In the genomic region with DNA sequence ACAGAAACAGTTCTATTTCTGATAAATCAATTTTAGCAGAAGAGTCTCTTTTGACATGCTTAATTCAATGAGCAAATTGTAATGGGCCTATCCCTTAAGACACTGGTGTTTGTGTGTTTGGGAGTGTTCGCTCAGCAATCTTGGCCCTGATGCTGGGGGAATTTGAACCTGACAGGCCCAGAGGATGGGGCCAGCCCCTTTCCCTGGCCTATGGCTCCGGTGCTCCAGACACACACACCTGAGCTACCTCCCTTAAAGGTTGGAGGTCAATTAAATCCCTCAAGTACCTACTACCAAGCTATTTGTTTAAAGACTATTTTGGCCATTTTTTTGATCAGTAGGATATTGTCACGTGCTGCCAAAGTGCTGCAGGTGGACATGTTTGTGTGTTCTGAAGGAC, we compare ENCODE assay signal across 21 cellular contexts.
"Had no signal": no experiment of that assay in that cellular context is flagged by ENCODE, and none has a peak within 500 bp of the region (broad histone marks: within the 10 kb centered on the region; RNA-seq: fewer than 3 reads in every experiment).

No MANE protein-coding gene starts in this region.

- H3K9me3 Mint-ChIP-seq: dendritic cell treated with granulocyte-macrophage colony-stimulating factor and Interleukin-4, amounts not matched to agents 40 ng/mL and 50 ng/mL, for 4 days; endodermal cell; memory B cell; type B pancreatic cell had no signal

- H3K9me3 ChIP-seq: colonic mucosa, gastrocnemius medialis, neutrophil, sigmoid colon, testis, tibial artery had no signal

- H3K36me3 ChIP-seq: colonic mucosa, gastrocnemius medialis, neutrophil, sigmoid colon, tibial artery had no signal

- H3K4me1 ChIP-seq: colonic mucosa, parathyroid adenoma, sigmoid colon, tibial artery had no signal

- DNase-seq: colonic mucosa; effector CD8-positive, alpha-beta T cell; gastrocnemius medialis; left colon; natural killer cell; sigmoid colon; stimulated activated CD4-positive, alpha-beta T cell treated with anti-CD3 and anti-CD28 coated beads, Interleukin-4, amount 100 ng/mL, for 4 hours; stimulated activated naive CD8-positive, alpha-beta T cell treated with anti-CD3 and anti-CD28 coated beads, Interleukin-15, Interleukin-2, amounts not matched to agents 100 U/mL and 50 U/mL, for 24 hours; tibial artery had no signal

- H3K36me3 Mint-ChIP-seq: memory B cell; natural killer cell; stimulated activated memory B cell treated with anti-CD40 and anti-IgM and Interleukin-4, amounts not matched to agents 10 μg/mL and 1 μg/mL and 100 μg/mL, for 72 hours; type B pancreatic cell had no signal

- H3K27me3 ChIP-seq: colonic mucosa, gastrocnemius medialis, neutrophil, sigmoid colon, testis, tibial artery had no signal

- H3K79me2 ChIP-seq: parathyroid adenoma had no signal

- H3K9ac ChIP-seq: parathyroid adenoma had no signal

- H3K4me1 Mint-ChIP-seq: endodermal cell, natural killer cell had no signal

- H3K27ac Mint-ChIP-seq: dendritic cell treated with granulocyte-macrophage colony-stimulating factor and Interleukin-4, amounts not matched to agents 40 ng/mL and 50 ng/mL, for 4 days; endodermal cell; memory B cell; natural killer cell; progenitor cell of endocrine pancreas; stimulated activated memory B cell treated with anti-CD40 and anti-IgM and Interleukin-4, amounts not matched to agents 10 μg/mL and 1 μg/mL and 100 μg/mL, for 72 hours; type B pancreatic cell had no signal

- H3K27me3 Mint-ChIP-seq: memory B cell; stimulated activated memory B cell treated with anti-CD40 and anti-IgM and Interleukin-4, amounts not matched to agents 10 μg/mL and 1 μg/mL and 100 μg/mL, for 72 hours had no signal

- H3K4me3 ChIP-seq: colonic mucosa, gastrocnemius medialis, lung, sigmoid colon, testis, tibial artery had no signal

- H3K4me3 Mint-ChIP-seq: dendritic cell treated with granulocyte-macrophage colony-stimulating factor and Interleukin-4, amounts not matched to agents 40 ng/mL and 50 ng/mL, for 4 days; endodermal cell; memory B cell; natural killer cell; stimulated activated memory B cell treated with anti-CD40 and anti-IgM and Interleukin-4, amounts not matched to agents 10 μg/mL and 1 μg/mL and 100 μg/mL, for 72 hours; type B pancreatic cell had no signal

- H3K27ac ChIP-seq: colonic mucosa, epithelial cell of prostate, gastrocnemius medialis, neutrophil, parathyroid adenoma, sigmoid colon, testis, tibial artery had no signal

- H2AFZ ChIP-seq: parathyroid adenoma had no signal

- ATAC-seq: esophagus mucosa; left colon; natural killer cell; stimulated activated memory B cell treated with anti-CD40 and anti-IgM and Interleukin-4, amounts not matched to agents 10 μg/mL and 1 μg/mL and 100 μg/mL, for 72 hours; stimulated activated naive CD8-positive, alpha-beta T cell treated with anti-CD3 and anti-CD28 coated beads, Interleukin-15, Interleukin-2, amounts not matched to agents 100 U/mL and 50 U/mL, for 24 hours had no signal
